ENCODE assay signal across 2 cellular contexts in the genomic region with DNA sequence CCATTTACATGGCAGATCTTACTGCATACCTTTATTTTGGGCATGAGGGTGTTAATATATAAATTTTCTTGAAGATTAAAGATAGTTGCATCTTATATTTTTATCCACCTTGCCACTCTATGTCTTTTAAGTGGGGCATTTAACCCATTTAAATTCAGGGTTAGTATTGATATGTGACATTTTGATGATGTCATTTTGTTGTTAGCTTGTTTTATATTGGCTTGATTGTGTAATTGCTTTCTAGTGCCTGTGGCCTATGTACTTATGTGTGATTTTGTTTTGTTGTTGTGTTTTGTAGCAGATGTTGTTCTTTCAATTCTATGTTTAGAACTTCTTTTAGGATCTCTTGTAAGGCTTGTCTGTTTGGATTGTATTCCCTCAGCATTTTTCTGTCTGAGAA.
TF ChIP-seq lines count a peak whose summit lies in the region.

No MANE protein-coding gene starts in this region.

TF ChIP-seq in HepG2, 621 proteins besides CTCF, POLR2A, EP300 and RAD21:
- TF ChIP-seq CREB1 (IDR thresholded peaks at IDR 0.05) (0 out of 2 replicates have a peak, but pooled peaks have one; percentile 7), CREB1 (CRISPR knock-in tag; IDR thresholded peaks at IDR 0.05) (no peak), ATF7 (IDR thresholded peaks at IDR 0.05) (peak; percentile 95), ATF7 (CRISPR knock-in tag; IDR thresholded peaks at IDR 0.05) (no peak), MEF2D (CRISPR knock-in tag; IDR thresholded peaks at IDR 0.05) (no peak), ZNF567 (CRISPR knock-in tag; IDR thresholded peaks at IDR 0.05; ENCODE audit: borderline replicate concordance) (no peak)
- TF ChIP-seq, protein P1, sequence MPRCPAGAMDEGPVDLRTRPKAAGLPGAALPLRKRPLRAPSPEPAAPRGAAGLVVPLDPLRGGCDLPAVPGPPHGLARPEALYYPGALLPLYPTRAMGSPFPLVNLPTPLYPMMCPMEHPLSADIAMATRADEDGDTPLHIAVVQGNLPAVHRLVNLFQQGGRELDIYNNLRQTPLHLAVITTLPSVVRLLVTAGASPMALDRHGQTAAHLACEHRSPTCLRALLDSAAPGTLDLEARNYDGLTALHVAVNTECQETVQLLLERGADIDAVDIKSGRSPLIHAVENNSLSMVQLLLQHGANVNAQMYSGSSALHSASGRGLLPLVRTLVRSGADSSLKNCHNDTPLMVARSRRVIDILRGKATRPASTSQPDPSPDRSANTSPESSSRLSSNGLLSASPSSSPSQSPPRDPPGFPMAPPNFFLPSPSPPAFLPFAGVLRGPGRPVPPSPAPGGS (CRISPR knock-in tag; IDR thresholded peaks at IDR 0.05) = no peak

TF ChIP-seq in HEK293, 187 proteins besides CTCF, POLR2A, EP300 and RAD21:
- TF ChIP-seq, protein P2, sequence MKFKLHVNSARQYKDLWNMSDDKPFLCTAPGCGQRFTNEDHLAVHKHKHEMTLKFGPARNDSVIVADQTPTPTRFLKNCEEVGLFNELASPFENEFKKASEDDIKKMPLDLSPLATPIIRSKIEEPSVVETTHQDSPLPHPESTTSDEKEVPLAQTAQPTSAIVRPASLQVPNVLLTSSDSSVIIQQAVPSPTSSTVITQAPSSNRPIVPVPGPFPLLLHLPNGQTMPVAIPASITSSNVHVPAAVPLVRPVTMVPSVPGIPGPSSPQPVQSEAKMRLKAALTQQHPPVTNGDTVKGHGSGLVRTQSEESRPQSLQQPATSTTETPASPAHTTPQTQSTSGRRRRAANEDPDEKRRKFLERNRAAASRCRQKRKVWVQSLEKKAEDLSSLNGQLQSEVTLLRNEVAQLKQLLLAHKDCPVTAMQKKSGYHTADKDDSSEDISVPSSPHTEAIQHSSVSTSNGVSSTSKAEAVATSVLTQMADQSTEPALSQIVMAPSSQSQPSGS (tag by site-specific recombination; IDR thresholded peaks at IDR 0.05; ENCODE audit: low read depth) = peak; percentile 77; the same call in 1 of the 2 replicates
- TF ChIP-seq, protein P3, sequence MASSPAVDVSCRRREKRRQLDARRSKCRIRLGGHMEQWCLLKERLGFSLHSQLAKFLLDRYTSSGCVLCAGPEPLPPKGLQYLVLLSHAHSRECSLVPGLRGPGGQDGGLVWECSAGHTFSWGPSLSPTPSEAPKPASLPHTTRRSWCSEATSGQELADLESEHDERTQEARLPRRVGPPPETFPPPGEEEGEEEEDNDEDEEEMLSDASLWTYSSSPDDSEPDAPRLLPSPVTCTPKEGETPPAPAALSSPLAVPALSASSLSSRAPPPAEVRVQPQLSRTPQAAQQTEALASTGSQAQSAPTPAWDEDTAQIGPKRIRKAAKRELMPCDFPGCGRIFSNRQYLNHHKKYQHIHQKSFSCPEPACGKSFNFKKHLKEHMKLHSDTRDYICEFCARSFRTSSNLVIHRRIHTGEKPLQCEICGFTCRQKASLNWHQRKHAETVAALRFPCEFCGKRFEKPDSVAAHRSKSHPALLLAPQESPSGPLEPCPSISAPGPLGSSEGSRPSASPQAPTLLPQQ (tag by site-specific recombination; IDR thresholded peaks at IDR 0.05) = no peak
TF ChIP-seq in HEK293: peak in this region for 1.
